Comparison of ENCODE assay signal across 8 cellular contexts in genomic region chr12:29149691-29150382, GRCh38. TPM values are rescaled to one million over a fixed set of nuclear protein-coding genes. Genes with fewer than 3 reads are reported as not detected.
DNase-seq lines count a peak whose midpoint lies in the region; ATAC-seq and FAIRE-seq lines count a peak whose summit lies in the region.

No MANE protein-coding gene starts in this region.

- H3K4me1 ChIP-seq in iPS DF 6.9 (ENCODE audit: control insufficient read depth, insufficient read depth, low read length) (peaks cover 3% of the 10 kb centered on the region), small intestine (ENCODE audit: control insufficient read depth in 2 of 2, insufficient read depth in 1 of 2, low read depth in 1 of 2, low read length in 1 of 2) (peaks cover 2 to 14% of the 10 kb centered on the region in 2 donors)

- H3K27ac Mint-ChIP-seq in activated naive CD8-positive, alpha-beta T cell treated with anti-CD3 and anti-CD28 coated beads for 36 hours, result peak overlapping the region; percentile 42

- peak overlapping the region; percentile 67; the same call in 1 of the 2 replicates for H3K4me3 ChIP-seq in iPS DF 6.9 (ENCODE audit: low read length)
- peak overlapping the region; percentile 77 to 82 for H3K4me3 ChIP-seq in small intestine (ENCODE audit: low read depth in 1 of 2, low read length in 2 of 2)

- H3K27me3 ChIP-seq in iPS DF 6.9 (ENCODE audit: control insufficient read depth, insufficient read depth, low read length) (no peaks in the 10 kb centered on the region), small intestine (ENCODE audit: control insufficient read depth in 2 of 2, insufficient read depth in 2 of 2, low read length in 2 of 2) (no peaks in the 10 kb centered on the region)

- no peaks in the 10 kb centered on the region for H3K36me3 Mint-ChIP-seq in activated naive CD8-positive, alpha-beta T cell treated with anti-CD3 and anti-CD28 coated beads for 36 hours

- FAIRE-seq in small intestine (lab: Jason Lieb, UNC), result no peak

- no peaks in the 10 kb centered on the region for H3K36me3 ChIP-seq in iPS DF 6.9 (ENCODE audit: control insufficient read depth, insufficient read depth, low read length)
- no peaks in the 10 kb centered on the region for H3K36me3 ChIP-seq in small intestine (ENCODE audit: control insufficient read depth in 2 of 2, insufficient read depth in 2 of 2, low read length in 2 of 2)

- H3K27ac ChIP-seq in iPS DF 6.9 (ENCODE audit: low read length) (no peak overlapping the region), small intestine (ENCODE audit: low read depth in 1 of 2, low read length in 1 of 2) (peak overlapping the region; percentile 53 to 94)

- peak overlapping the region; percentile 91 for H3K4me3 Mint-ChIP-seq in activated naive CD8-positive, alpha-beta T cell treated with anti-CD3 and anti-CD28 coated beads for 36 hours

- H3K9me3 ChIP-seq in iPS DF 6.9 (ENCODE audit: control insufficient read depth, insufficient read depth, low read length) (no peaks in the 10 kb centered on the region; the same call in 1 of the 2 replicates), small intestine (ENCODE audit: control insufficient read depth, low read depth) (no peaks in the 10 kb centered on the region)

- ATAC-seq in GM18498 (IDR thresholded peaks at IDR 0.05; ENCODE audit: unreplicated experiment), result peak; percentile 3
- no peak for ATAC-seq in GM18519 (IDR thresholded peaks at IDR 0.05; ENCODE audit: low FRiP score, unreplicated experiment)
- no peak for ATAC-seq in GM18517 (IDR thresholded peaks at IDR 0.05; ENCODE audit: unreplicated experiment)

- peak; percentile 33 for DNase-seq in KBM-7
- DNase-seq in activated naive CD8-positive, alpha-beta T cell treated with anti-CD3 and anti-CD28 coated beads for 36 hours, result peak; percentile 22
- no peak for DNase-seq in iPS DF 6.9 (ENCODE audit: low read depth, low spot score)
- peak; percentile 39 for DNase-seq in small intestine
- no peak for DNase-seq in Ammon's horn (ENCODE audit: low spot score)

- in situ Hi-C loops in KBM-7 (cut with MboI; ENCODE audit: low pct_unique_long_range_greater_than_20kb, low sequenced_read_pairs), result no loop called here

- WGBS in iPS DF 6.9 (ENCODE audit: insufficient coverage, insufficient read length), result no CpG with 5 or more reads among the region's 38 CpGs
- 6 to 20% (median 11%) methylated on average over 34 to 38 of the region's 38 CpGs for WGBS in small intestine, 3 donors

- H3K4me1 Mint-ChIP-seq in activated naive CD8-positive, alpha-beta T cell treated with anti-CD3 and anti-CD28 coated beads for 36 hours, result peaks cover 7% of the 10 kb centered on the region

- no peaks in the 10 kb centered on the region for H3K9me3 Mint-ChIP-seq in activated naive CD8-positive, alpha-beta T cell treated with anti-CD3 and anti-CD28 coated beads for 36 hours

- peaks cover 48% of the 10 kb centered on the region for H3K27me3 Mint-ChIP-seq in activated naive CD8-positive, alpha-beta T cell treated with anti-CD3 and anti-CD28 coated beads for 36 hours

RNA-seq across cellular contexts. Expression of gene FAR2, which starts 0.8 kb away (rescaled TPM):
- total RNA-seq in activated naive CD8-positive, alpha-beta T cell treated with anti-CD3 and anti-CD28 coated beads for 36 hours, result 1 to 10 TPM; 7.0 to 7.6 TPM
- 10 to 100 TPM in 2 of 3 donors, 1 to 10 TPM in 1; 9.7 to 25.8 (median 17.0) TPM for polyA plus RNA-seq in small intestine

Comparison
In these comparisons a context has a peak if more than half of its experiments do, and no peak if none do; other contexts are left out.
1. DNase-seq: peak in KBM-7 (single experiment), activated naive CD8-positive, alpha-beta T cell treated with anti-CD3 and anti-CD28 coated beads for 36 hours (single experiment) and small intestine (single experiment); none in iPS DF 6.9 (single experiment) and Ammon's horn (single experiment).